In genomic region chr13:48234652-48235099, GRCh38 we compare ENCODE assay signal across 8 cellular contexts. TPM values are rescaled to one million over a fixed set of nuclear protein-coding genes. Genes with fewer than 3 reads are reported as not detected.
DNase-seq lines count a peak whose midpoint lies in the region; ATAC-seq, FAIRE-seq and TF ChIP-seq lines count a peak whose summit lies in the region.
"Had no signal": no experiment of that assay in that cellular context is flagged by ENCODE, and none has a peak within 500 bp of the region (broad histone marks: within the 10 kb centered on the region; RNA-seq: fewer than 3 reads in every experiment).

No MANE protein-coding gene starts in this region.

- no peaks in the 10 kb centered on the region for H3K9me3 Mint-ChIP-seq in activated T-helper 1 cell treated with anti-CD3 and anti-CD28 coated beads, Interleukin-12 subunit alpha, Interleukin-12 subunit beta, Interleukin-2, Interleukin-4 antibody, amounts not matched to agents 30 ng/mL and 10 ng/mL and 1 ng/mL, durations not matched to agents 14 hours and 24 hours and 36 hours

- no peaks in the 10 kb centered on the region for H3K9me3 ChIP-seq in HUES6 (ENCODE audit: control insufficient read depth, insufficient read depth, low read depth, low read length)
- no peaks in the 10 kb centered on the region for H3K9me3 ChIP-seq in right cardiac atrium (ENCODE audit: control insufficient read depth, low read length)
- H3K9me3 ChIP-seq in spleen: no peaks in the 10 kb centered on the region

- no peak for DNase-seq in activated T-helper 1 cell treated with anti-CD3 and anti-CD28 coated beads, Interleukin-12 subunit alpha, Interleukin-12 subunit beta, Interleukin-2, Interleukin-4 antibody, amounts not matched to agents 30 ng/mL and 10 ng/mL and 1 ng/mL, durations not matched to agents 14 hours and 24 hours and 36 hours (ENCODE audit: low spot score)
- DNase-seq in right cardiac atrium: no peak
- no peak for DNase-seq in spleen
- no peak for DNase-seq in GM19239 (ENCODE audit: insufficient read length, low spot score)
- DNase-seq in SIG-M5 (lab: John Stamatoyannopoulos, UW): no peak

- H3K27ac ChIP-seq in HUES6 (ENCODE audit: low read depth, low read length) (peak overlapping the region; percentile 51), right cardiac atrium (ENCODE audit: low read length) (no peak overlapping the region), spleen (peak overlapping the region; percentile 99 to 100 (median 100))

- FAIRE-seq in GM19239 (lab: Jason Lieb, UNC): no peak
- FAIRE-seq: HTR-8/SVneo had no signal

- H3K27me3 ChIP-seq in HUES6 (ENCODE audit: control insufficient read depth, insufficient read depth, low read length) (no peaks in the 10 kb centered on the region), right cardiac atrium (ENCODE audit: control insufficient read depth, insufficient read depth) (no peaks in the 10 kb centered on the region), spleen (replicated peaks in 1 of 7) (no peaks in the 10 kb centered on the region)

- WGBS in right cardiac atrium: 3% methylated on average over 4 of the region's 4 CpGs
- 3 to 18% (median 13%) methylated on average over 4 of the region's 4 CpGs for WGBS in spleen, 5 donors

- H3K36me3 ChIP-seq in HUES6 (ENCODE audit: control insufficient read depth, insufficient read depth, low read length) (peaks cover 14% of the 10 kb centered on the region), spleen (peaks cover 0 to 24% (median 6%) of the 10 kb centered on the region in 6 donors)

- H3K4me1 ChIP-seq in HUES6 (ENCODE audit: control insufficient read depth, insufficient read depth, low read length) (peaks cover 44% of the 10 kb centered on the region), right cardiac atrium (ENCODE audit: control insufficient read depth, insufficient read depth, low read length) (peaks cover 2% of the 10 kb centered on the region), spleen (peaks cover 35 to 75% (median 65%) of the 10 kb centered on the region in 6 donors)

- peak overlapping the region; percentile 63 for H3K9ac ChIP-seq in HUES6 (ENCODE audit: low read length)

- H3K4me1 Mint-ChIP-seq in activated T-helper 1 cell treated with anti-CD3 and anti-CD28 coated beads, Interleukin-12 subunit alpha, Interleukin-12 subunit beta, Interleukin-2, Interleukin-4 antibody, amounts not matched to agents 30 ng/mL and 10 ng/mL and 1 ng/mL, durations not matched to agents 14 hours and 24 hours and 36 hours (ENCODE audit: low read depth): peaks cover 50% of the 10 kb centered on the region

- H3K4me3 ChIP-seq in HUES6 (ENCODE audit: low read depth, low read length) (peak overlapping the region; percentile 98), right cardiac atrium (ENCODE audit: low read length) (peak overlapping the region; percentile 77), spleen (peak overlapping the region; percentile 63 to 96 (median 82))

- no peak overlapping the region for H3K27ac Mint-ChIP-seq in activated T-helper 1 cell treated with anti-CD3 and anti-CD28 coated beads, Interleukin-12 subunit alpha, Interleukin-12 subunit beta, Interleukin-2, Interleukin-4 antibody, amounts not matched to agents 30 ng/mL and 10 ng/mL and 1 ng/mL, durations not matched to agents 14 hours and 24 hours and 36 hours

- TF ChIP-seq POLR2A in spleen (IDR thresholded peaks at IDR 0.05): no peak

- peak overlapping the region; percentile 92 for H3K4me3 Mint-ChIP-seq in activated T-helper 1 cell treated with anti-CD3 and anti-CD28 coated beads, Interleukin-12 subunit alpha, Interleukin-12 subunit beta, Interleukin-2, Interleukin-4 antibody, amounts not matched to agents 30 ng/mL and 10 ng/mL and 1 ng/mL, durations not matched to agents 14 hours and 24 hours and 36 hours

- ATAC-seq in right cardiac atrium (no peak), HG03565 (IDR thresholded peaks at IDR 0.05; ENCODE audit: unreplicated experiment) (no peak)

- peaks cover 21% of the 10 kb centered on the region for H3K36me3 Mint-ChIP-seq in activated T-helper 1 cell treated with anti-CD3 and anti-CD28 coated beads, Interleukin-12 subunit alpha, Interleukin-12 subunit beta, Interleukin-2, Interleukin-4 antibody, amounts not matched to agents 30 ng/mL and 10 ng/mL and 1 ng/mL, durations not matched to agents 14 hours and 24 hours and 36 hours (ENCODE audit: low read depth)

- TF ChIP-seq CTCF in spleen (IDR thresholded peaks at IDR 0.05 in 8 of 11, conservative IDR thresholded peaks at IDR 0.05 in 3 of 11): no peak

- peaks cover 20% of the 10 kb centered on the region for H3K27me3 Mint-ChIP-seq in activated T-helper 1 cell treated with anti-CD3 and anti-CD28 coated beads, Interleukin-12 subunit alpha, Interleukin-12 subunit beta, Interleukin-2, Interleukin-4 antibody, amounts not matched to agents 30 ng/mL and 10 ng/mL and 1 ng/mL, durations not matched to agents 14 hours and 24 hours and 36 hours (ENCODE audit: insufficient read depth)

- intact Hi-C loops in activated T-helper 1 cell treated with anti-CD3 and anti-CD28 coated beads, Interleukin-12 subunit alpha, Interleukin-12 subunit beta, Interleukin-2, Interleukin-4 antibody, amounts not matched to agents 30 ng/mL and 10 ng/mL and 1 ng/mL, durations not matched to agents 14 hours and 24 hours and 36 hours (cut with micrococcal nuclease): loop anchor here (1.0 to 5.0 kb wide), 8 partner anchors 10 to 743 kb away; partner anchors contain the start of genes CYSLTR2 and FNDC3A
- intact Hi-C loops in right cardiac atrium (cut with DNase I) (loop anchor here (5.0 to 10.0 kb wide), 4 partner anchors 70 to 140 kb away; partner anchors contain the start of genes MED4 (in 2 of the 4) and RB1 (in 2 of the 4)), spleen (cut with DNase I; ENCODE audit: low total_unique reads) (no loop called here)

RNA-seq across cellular contexts. Expression of gene ITM2B, which starts 1.7 kb away (rescaled TPM):
- total RNA-seq in activated T-helper 1 cell treated with anti-CD3 and anti-CD28 coated beads, Interleukin-12 subunit alpha, Interleukin-12 subunit beta, Interleukin-2, Interleukin-4 antibody, amounts not matched to agents 30 ng/mL and 10 ng/mL and 1 ng/mL, durations not matched to agents 14 hours and 24 hours and 36 hours: 56.2 and 61.2 TPM in 2 replicates
- total RNA-seq in right cardiac atrium: 100 to 1,000 TPM; 585 to 643 (median 613) TPM
- polyA plus RNA-seq in right cardiac atrium: 633 TPM
- 100 to 1,000 TPM; 603 to 890 (median 793) TPM for total RNA-seq in spleen
- polyA plus RNA-seq in spleen: 100 to 1,000 TPM; 244 to 311 (median 249) TPM
